7 cellular contexts compared by ENCODE assay signal in the genomic region with DNA sequence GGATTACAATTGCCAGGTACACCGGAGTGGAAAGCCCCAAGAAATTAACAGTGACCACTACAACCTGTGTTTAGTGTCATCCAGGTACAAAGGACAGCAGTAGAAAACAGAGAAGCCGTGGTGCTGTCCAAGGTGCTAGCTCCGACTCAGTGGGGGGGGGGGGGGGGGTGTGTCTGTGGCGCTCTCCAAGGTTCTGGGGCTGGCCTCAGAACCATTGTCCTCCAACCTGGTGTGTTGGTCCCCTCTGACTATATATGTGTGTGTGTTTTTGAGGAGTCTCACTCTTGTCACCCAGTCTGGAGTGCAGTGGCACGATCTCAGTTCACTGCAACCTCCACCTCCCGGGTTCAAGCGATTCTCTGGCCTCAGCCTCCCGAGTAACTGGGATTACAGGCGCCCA. TPM values are rescaled to one million over a fixed set of nuclear protein-coding genes. Genes with fewer than 3 reads are reported as not detected.
DNase-seq lines count a peak whose midpoint lies in the region; ATAC-seq and TF ChIP-seq lines count a peak whose summit lies in the region.

No MANE protein-coding gene starts in this region.

- TF ChIP-seq POLR2A in gastroesophageal sphincter (IDR thresholded peaks at IDR 0.05) = no peak

- no peak for TF ChIP-seq EP300 in gastroesophageal sphincter (IDR thresholded peaks at IDR 0.05)

- no peak overlapping the region for H3K27ac ChIP-seq in gastroesophageal sphincter

- DNase-seq in HT1080 (ENCODE audit: low read depth) = peak; percentile 26
- DNase-seq in UCSD-AML1 (lab: John Stamatoyannopoulos, UW; ENCODE audit: unreplicated experiment) = peak; percentile 63
- DNase-seq in stimulated activated CD4-positive, alpha-beta T cell treated with anti-CD3 and anti-CD28 coated beads, Interleukin-4, amount 100 ng/mL, for 1 hour = peak; percentile 44
- no peak for DNase-seq in epidermal melanocyte (ENCODE audit: insufficient read length, low spot score)

- peaks cover 0 to 37% of the 10 kb centered on the region in 2 donors for H3K36me3 ChIP-seq in gastroesophageal sphincter

- no peaks in the 10 kb centered on the region for H3K27me3 ChIP-seq in gastroesophageal sphincter

- 28 to 45% methylated on average over 4 to 6 of the region's 9 CpGs for WGBS in gastroesophageal sphincter (ENCODE audit: low coverage in 1 of 2), 2 donors

- no peak for TF ChIP-seq CTCF in gastroesophageal sphincter (IDR thresholded peaks at IDR 0.05)

- peaks cover 0 to 5% (median 0%) of the 10 kb centered on the region in 3 donors for H3K4me1 ChIP-seq in gastroesophageal sphincter

- H3K9me3 ChIP-seq in gastroesophageal sphincter = no peaks in the 10 kb centered on the region

- ATAC-seq in esophagus mucosa (peak; percentile 29), gastroesophageal sphincter (no peak), GM21825 (IDR thresholded peaks at IDR 0.05; ENCODE audit: unreplicated experiment) (no peak)

- H3K4me3 ChIP-seq in gastroesophageal sphincter = no peak overlapping the region

RNA-seq across cellular contexts. Expression of a gene that starts 5.8 kb away (rescaled TPM):
- total RNA-seq in HT1080 (2014; rRNA removed; shearing (Covaris generic)) = 6.3 and 8.3 TPM in 2 replicates
- 9.9 and 10.2 TPM in 2 replicates for polyA plus RNA-seq in HT1080 (2015; cell fraction: cytosol; rRNA removed)
- polyA plus RNA-seq in HT1080 (2015; cell fraction: nucleus; rRNA removed) = 10.3 and 11.2 TPM in 2 replicates
- total RNA-seq in esophagus mucosa (3.9 TPM), gastroesophageal sphincter (10 to 100 TPM; 11.0 to 23.0 (median 14.6) TPM)

RNA-seq across cellular contexts. Expression of a gene that starts 21.3 kb away (rescaled TPM):
- total RNA-seq in HT1080 (2014; rRNA removed; shearing (Covaris generic)) = 0.87 and 0.90 TPM in 2 replicates
- 1.5 and 1.7 TPM in 2 replicates for polyA plus RNA-seq in HT1080 (2015; cell fraction: cytosol; rRNA removed)
- polyA plus RNA-seq in HT1080 (2015; cell fraction: nucleus; rRNA removed) = 5.0 and 7.5 TPM in 2 replicates
- total RNA-seq in esophagus mucosa = 1.9 TPM
- total RNA-seq in gastroesophageal sphincter = 1 to 10 TPM; 2.2 to 7.6 (median 4.2) TPM

RNA-seq across cellular contexts. Expression of a gene that starts 26.0 kb away (rescaled TPM):
- total RNA-seq in HT1080 (2014; rRNA removed; shearing (Covaris generic)) = not detected in 2 replicates
- polyA plus RNA-seq in HT1080 (2015; cell fraction: cytosol; rRNA removed) = not detected in 2 replicates
- not detected in 2 replicates for polyA plus RNA-seq in HT1080 (2015; cell fraction: nucleus; rRNA removed)
- total RNA-seq in esophagus mucosa = not detected
- total RNA-seq in gastroesophageal sphincter = not detected

RNA-seq across cellular contexts. Expression of a gene that starts 58.4 kb away (rescaled TPM):
- 0.43 TPM in 1 of 2 replicates, not detected in the other for total RNA-seq in HT1080 (2014; rRNA removed; shearing (Covaris generic))
- not detected in 2 replicates for polyA plus RNA-seq in HT1080 (2015; cell fraction: cytosol; rRNA removed)
- 0.11 TPM in 1 of 2 replicates, not detected in the other for polyA plus RNA-seq in HT1080 (2015; cell fraction: nucleus; rRNA removed)
- total RNA-seq in esophagus mucosa (0.16 TPM), gastroesophageal sphincter (1 to 10 TPM in 1 of 4 donors, under 1 TPM in 1, not detected in 2; 0.15 to 4.3 TPM)
